ENCODE assay signal across 1 cellular context in the genomic region with DNA sequence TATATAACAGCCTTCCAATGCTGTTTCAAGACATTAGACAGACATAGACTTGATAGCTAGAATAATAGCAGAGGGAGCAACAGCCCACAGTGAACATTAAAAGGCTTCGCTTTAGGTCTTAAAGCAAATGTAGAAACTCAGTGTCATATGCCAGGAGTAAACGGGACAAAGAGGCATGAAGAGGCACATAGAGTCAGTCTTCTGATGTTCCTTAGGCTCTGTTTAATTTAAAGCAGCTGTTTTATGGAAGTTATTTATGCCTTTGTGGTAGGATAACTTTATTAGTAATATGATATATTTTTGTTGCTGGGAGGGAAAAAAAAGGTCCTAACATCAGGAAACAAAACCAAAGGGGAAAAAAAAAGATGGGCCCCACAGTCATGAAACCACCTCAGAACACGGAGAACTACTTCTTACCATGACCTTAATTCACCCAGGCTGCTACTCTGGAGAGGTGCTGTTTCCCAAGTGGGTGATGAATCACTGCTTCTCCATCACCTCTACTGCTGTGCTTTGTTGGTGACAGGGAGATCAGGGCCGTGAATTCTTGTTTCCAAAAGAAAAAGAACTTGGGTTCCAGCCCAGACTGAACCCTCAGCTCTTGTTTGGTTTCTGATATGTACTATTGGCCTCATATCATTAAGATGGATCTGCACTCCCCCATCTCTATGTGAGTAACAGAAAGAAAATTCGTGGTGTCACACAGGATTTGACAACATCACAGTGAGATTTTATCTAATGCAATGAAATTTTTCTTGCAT.
TF ChIP-seq lines count a peak whose summit lies in the region.

No MANE protein-coding gene starts in this region.

TF ChIP-seq in SK-N-SH, 30 proteins besides CTCF, POLR2A, EP300 and RAD21 (continued from another document):
- TF ChIP-seq, protein P1, sequence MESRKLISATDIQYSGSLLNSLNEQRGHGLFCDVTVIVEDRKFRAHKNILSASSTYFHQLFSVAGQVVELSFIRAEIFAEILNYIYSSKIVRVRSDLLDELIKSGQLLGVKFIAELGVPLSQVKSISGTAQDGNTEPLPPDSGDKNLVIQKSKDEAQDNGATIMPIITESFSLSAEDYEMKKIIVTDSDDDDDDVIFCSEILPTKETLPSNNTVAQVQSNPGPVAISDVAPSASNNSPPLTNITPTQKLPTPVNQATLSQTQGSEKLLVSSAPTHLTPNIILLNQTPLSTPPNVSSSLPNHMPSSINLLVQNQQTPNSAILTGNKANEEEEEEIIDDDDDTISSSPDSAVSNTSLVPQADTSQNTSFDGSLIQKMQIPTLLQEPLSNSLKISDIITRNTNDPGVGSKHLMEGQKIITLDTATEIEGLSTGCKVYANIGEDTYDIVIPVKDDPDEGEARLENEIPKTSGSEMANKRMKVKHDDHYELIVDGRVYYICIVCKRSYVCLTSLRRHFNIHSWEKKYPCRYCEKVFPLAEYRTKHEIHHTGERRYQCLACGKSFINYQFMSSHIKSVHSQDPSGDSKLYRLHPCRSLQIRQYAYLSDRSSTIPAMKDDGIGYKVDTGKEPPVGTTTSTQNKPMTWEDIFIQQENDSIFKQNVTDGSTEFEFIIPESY (IDR thresholded peaks at IDR 0.05; ENCODE audit: borderline replicate concordance, low read depth) = 0 out of 2 replicates have a peak, but pooled peaks have one; percentile 64
- TF ChIP-seq, protein P2, sequence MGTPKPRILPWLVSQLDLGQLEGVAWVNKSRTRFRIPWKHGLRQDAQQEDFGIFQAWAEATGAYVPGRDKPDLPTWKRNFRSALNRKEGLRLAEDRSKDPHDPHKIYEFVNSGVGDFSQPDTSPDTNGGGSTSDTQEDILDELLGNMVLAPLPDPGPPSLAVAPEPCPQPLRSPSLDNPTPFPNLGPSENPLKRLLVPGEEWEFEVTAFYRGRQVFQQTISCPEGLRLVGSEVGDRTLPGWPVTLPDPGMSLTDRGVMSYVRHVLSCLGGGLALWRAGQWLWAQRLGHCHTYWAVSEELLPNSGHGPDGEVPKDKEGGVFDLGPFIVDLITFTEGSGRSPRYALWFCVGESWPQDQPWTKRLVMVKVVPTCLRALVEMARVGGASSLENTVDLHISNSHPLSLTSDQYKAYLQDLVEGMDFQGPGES (IDR thresholded peaks at IDR 0.05; ENCODE audit: low read depth, low read length) = no peak
- TF ChIP-seq PBX3 (IDR thresholded peaks at IDR 0.05) (peak; percentile 85; the same call in 1 of the 2 replicates), FOSL2 (IDR thresholded peaks at IDR 0.05; ENCODE audit: borderline replicate concordance, low read depth) (peak; percentile 83), SIN3A (IDR thresholded peaks at IDR 0.05; ENCODE audit: borderline replicate concordance, low read depth, low read length) (no peak), POLR2AphosphoS5 (IDR thresholded peaks at IDR 0.05; ENCODE audit: low read depth, low read length) (peak; percentile 70; the same call in 1 of the 2 replicates), FOXM1 (IDR thresholded peaks at IDR 0.05; ENCODE audit: low read depth) (peak; percentile 72; the same call in 1 of the 2 replicates), TEAD4 (IDR thresholded peaks at IDR 0.05; ENCODE audit: borderline replicate concordance, insufficient read depth) (peak; percentile 82), GABPA (IDR thresholded peaks at IDR 0.05; ENCODE audit: low read depth) (no peak), MEF2A (IDR thresholded peaks at IDR 0.05; ENCODE audit: borderline replicate concordance, low read depth) (no peak), RCOR1 (IDR thresholded peaks at IDR 0.05; ENCODE audit: low read length) (no peak), NFIC (IDR thresholded peaks at IDR 0.05; ENCODE audit: borderline replicate concordance) (peak; percentile 87), RFX5 (IDR thresholded peaks at IDR 0.05; ENCODE audit: low read length) (no peak), RXRA (IDR thresholded peaks at IDR 0.05; ENCODE audit: borderline replicate concordance, low read depth) (peak; percentile 86), USF1 (IDR thresholded peaks at IDR 0.05; ENCODE audit: borderline replicate concordance, low read depth) (no peak), SMC3 (IDR thresholded peaks at IDR 0.05; ENCODE audit: low read depth, low read length) (peak; percentile 3; the same call in 1 of the 2 replicates)
- TF ChIP-seq, protein P3, sequence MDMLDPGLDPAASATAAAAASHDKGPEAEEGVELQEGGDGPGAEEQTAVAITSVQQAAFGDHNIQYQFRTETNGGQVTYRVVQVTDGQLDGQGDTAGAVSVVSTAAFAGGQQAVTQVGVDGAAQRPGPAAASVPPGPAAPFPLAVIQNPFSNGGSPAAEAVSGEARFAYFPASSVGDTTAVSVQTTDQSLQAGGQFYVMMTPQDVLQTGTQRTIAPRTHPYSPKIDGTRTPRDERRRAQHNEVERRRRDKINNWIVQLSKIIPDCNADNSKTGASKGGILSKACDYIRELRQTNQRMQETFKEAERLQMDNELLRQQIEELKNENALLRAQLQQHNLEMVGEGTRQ (IDR thresholded peaks at IDR 0.05; ENCODE audit: borderline replicate concordance, low read depth, low read length) = no peak
- TF ChIP-seq, protein P4, sequence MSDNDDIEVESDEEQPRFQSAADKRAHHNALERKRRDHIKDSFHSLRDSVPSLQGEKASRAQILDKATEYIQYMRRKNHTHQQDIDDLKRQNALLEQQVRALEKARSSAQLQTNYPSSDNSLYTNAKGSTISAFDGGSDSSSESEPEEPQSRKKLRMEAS (IDR thresholded peaks at IDR 0.05; ENCODE audit: low read depth) = peak; percentile 28; the same call in 1 of the 2 replicates
